ENCODE assay signal across 1 cellular context in the genomic region with DNA sequence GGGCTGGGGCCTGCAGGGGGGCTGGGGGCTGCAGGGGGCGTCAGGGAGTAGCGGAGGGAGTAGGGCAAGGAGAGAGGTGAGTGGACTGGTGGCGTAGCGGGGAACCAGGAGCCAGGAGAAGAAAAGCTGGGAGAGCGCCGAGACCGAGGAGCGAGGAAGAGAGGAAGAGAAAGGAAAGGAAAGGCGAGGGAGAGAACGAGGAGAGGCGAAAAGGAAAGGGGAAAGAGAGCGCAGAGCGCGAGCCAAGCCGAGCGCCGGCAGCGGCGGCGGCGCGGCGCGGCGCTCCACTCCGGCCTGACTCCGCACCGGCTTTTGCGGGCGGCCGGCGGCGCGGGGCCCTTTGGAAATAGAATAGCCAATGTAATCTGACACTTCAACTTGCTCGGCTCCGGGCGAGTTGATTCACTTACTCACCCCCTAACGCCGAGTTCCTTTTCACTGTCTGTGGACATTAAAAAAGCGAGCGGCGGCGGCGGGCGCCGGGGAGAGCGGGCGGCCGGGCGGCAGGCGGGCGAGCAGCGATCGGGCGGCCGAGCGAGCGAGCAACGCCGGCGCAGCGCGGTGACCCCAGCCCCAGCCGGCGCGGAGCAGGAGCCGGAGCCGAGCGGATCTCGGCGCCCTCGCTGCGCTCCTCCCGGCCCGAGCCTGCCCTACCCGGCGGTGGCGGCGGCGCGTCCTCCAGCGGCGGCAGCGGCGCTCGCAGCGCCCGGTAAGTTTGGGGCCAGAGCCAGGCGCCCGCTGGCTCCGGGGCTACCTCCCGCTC.
A peak's percentile ranks its signal among the peaks of the same experiment; 100 is the strongest.
TF ChIP-seq lines count a peak whose summit lies in the region.

A gene with protein sequence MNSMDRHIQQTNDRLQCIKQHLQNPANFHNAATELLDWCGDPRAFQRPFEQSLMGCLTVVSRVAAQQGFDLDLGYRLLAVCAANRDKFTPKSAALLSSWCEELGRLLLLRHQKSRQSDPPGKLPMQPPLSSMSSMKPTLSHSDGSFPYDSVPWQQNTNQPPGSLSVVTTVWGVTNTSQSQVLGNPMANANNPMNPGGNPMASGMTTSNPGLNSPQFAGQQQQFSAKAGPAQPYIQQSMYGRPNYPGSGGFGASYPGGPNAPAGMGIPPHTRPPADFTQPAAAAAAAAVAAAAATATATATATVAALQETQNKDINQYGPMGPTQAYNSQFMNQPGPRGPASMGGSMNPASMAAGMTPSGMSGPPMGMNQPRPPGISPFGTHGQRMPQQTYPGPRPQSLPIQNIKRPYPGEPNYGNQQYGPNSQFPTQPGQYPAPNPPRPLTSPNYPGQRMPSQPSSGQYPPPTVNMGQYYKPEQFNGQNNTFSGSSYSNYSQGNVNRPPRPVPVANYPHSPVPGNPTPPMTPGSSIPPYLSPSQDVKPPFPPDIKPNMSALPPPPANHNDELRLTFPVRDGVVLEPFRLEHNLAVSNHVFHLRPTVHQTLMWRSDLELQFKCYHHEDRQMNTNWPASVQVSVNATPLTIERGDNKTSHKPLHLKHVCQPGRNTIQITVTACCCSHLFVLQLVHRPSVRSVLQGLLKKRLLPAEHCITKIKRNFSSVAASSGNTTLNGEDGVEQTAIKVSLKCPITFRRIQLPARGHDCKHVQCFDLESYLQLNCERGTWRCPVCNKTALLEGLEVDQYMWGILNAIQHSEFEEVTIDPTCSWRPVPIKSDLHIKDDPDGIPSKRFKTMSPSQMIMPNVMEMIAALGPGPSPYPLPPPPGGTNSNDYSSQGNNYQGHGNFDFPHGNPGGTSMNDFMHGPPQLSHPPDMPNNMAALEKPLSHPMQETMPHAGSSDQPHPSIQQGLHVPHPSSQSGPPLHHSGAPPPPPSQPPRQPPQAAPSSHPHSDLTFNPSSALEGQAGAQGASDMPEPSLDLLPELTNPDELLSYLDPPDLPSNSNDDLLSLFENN (plus strand): TSS at position 405 of the 763 bp plus-strand sequence. CDS start 132,667 bp downstream, outside the sequence.

TF ChIP-seq in K562, 482 proteins besides CTCF, POLR2A, EP300 and RAD21 (continued from another document):
- TF ChIP-seq, protein P1, sequence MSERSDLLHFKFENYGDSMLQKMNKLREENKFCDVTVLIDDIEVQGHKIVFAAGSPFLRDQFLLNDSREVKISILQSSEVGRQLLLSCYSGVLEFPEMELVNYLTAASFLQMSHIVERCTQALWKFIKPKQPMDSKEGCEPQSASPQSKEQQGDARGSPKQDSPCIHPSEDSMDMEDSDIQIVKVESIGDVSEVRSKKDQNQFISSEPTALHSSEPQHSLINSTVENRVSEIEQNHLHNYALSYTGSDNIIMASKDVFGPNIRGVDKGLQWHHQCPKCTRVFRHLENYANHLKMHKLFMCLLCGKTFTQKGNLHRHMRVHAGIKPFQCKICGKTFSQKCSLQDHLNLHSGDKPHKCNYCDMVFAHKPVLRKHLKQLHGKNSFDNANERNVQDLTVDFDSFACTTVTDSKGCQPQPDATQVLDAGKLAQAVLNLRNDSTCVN (CRISPR knock-in tag; IDR thresholded peaks at IDR 0.05), result no peak
- TF ChIP-seq FOSL1 (tag; conservative IDR thresholded peaks at IDR 0.05) (peak; percentile 85), ZNF282 (CRISPR knock-in tag; IDR thresholded peaks at IDR 0.05) (no peak), RBM25 (IDR thresholded peaks at IDR 0.05; ENCODE audit: low read depth, low read length, severe bottlenecking) (peak; percentile 47), ZNF589 (CRISPR knock-in tag; IDR thresholded peaks at IDR 0.05; ENCODE audit: low read depth) (0 out of 2 replicates have a peak, but pooled peaks have one; percentile 21), COPS2 (conservative IDR thresholded peaks at IDR 0.05) (no peak), FOXP1 (CRISPR knock-in tag; IDR thresholded peaks at IDR 0.05) (no peak), TAF1 (IDR thresholded peaks at IDR 0.05; ENCODE audit: control insufficient read depth, extremely low read depth, insufficient read depth, low read length, severe bottlenecking) (peak; percentile 93), POLR2AphosphoS5 (IDR thresholded peaks at IDR 0.05; ENCODE audit: control insufficient read depth, insufficient read depth, low read depth, low read length) (peak; percentile 83), ZNF197 (CRISPR knock-in tag; IDR thresholded peaks at IDR 0.05; ENCODE audit: low read depth) (0 out of 2 replicates have a peak, but pooled peaks have one; percentile 54), EGR1 (conservative IDR thresholded peaks at IDR 0.05) (peak; percentile 52), HMGN3 (IDR thresholded peaks at IDR 0.05; ENCODE audit: borderline replicate concordance, extremely low read depth, insufficient read length, low read depth, low read length) (peak; percentile 96), U2AF1 (optimal IDR thresholded peaks at IDR 0.05; ENCODE audit: low read depth, low read length) (peak; percentile 77), SAFB (IDR thresholded peaks at IDR 0.05; ENCODE audit: borderline replicate concordance, low read depth, low read length) (peak; percentile 50; the same call in 1 of the 2 replicates), CCAR2 (IDR thresholded peaks at IDR 0.05; ENCODE audit: low read depth, low read length) (no peak), ARID2 (IDR thresholded peaks at IDR 0.05) (peak; percentile 50; the same call in 1 of the 2 replicates)
- TF ChIP-seq, protein P2, sequence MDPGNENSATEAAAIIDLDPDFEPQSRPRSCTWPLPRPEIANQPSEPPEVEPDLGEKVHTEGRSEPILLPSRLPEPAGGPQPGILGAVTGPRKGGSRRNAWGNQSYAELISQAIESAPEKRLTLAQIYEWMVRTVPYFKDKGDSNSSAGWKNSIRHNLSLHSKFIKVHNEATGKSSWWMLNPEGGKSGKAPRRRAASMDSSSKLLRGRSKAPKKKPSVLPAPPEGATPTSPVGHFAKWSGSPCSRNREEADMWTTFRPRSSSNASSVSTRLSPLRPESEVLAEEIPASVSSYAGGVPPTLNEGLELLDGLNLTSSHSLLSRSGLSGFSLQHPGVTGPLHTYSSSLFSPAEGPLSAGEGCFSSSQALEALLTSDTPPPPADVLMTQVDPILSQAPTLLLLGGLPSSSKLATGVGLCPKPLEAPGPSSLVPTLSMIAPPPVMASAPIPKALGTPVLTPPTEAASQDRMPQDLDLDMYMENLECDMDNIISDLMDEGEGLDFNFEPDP (CRISPR knock-in tag; IDR thresholded peaks at IDR 0.05), result no peak
- TF ChIP-seq, protein P3, sequence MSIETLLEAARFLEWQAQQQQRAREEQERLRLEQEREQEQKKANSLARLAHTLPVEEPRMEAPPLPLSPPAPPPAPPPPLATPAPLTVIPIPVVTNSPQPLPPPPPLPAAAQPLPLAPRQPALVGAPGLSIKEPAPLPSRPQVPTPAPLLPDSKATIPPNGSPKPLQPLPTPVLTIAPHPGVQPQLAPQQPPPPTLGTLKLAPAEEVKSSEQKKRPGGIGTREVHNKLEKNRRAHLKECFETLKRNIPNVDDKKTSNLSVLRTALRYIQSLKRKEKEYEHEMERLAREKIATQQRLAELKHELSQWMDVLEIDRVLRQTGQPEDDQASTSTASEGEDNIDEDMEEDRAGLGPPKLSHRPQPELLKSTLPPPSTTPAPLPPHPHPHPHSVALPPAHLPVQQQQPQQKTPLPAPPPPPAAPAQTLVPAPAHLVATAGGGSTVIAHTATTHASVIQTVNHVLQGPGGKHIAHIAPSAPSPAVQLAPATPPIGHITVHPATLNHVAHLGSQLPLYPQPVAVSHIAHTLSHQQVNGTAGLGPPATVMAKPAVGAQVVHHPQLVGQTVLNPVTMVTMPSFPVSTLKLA (conservative IDR thresholded peaks at IDR 0.05), result 0 out of 4 replicates have a peak, but pooled peaks of 1 of the 2 experiments have one; percentile 30
- TF ChIP-seq, protein P4, sequence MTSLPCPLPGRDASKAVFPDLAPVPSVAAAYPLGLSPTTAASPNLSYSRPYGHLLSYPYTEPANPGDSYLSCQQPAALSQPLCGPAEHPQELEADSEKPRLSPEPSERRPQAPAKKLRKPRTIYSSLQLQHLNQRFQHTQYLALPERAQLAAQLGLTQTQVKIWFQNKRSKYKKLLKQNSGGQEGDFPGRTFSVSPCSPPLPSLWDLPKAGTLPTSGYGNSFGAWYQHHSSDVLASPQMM (CRISPR knock-in tag; IDR thresholded peaks at IDR 0.05), result no peak
- TF ChIP-seq, protein P5, sequence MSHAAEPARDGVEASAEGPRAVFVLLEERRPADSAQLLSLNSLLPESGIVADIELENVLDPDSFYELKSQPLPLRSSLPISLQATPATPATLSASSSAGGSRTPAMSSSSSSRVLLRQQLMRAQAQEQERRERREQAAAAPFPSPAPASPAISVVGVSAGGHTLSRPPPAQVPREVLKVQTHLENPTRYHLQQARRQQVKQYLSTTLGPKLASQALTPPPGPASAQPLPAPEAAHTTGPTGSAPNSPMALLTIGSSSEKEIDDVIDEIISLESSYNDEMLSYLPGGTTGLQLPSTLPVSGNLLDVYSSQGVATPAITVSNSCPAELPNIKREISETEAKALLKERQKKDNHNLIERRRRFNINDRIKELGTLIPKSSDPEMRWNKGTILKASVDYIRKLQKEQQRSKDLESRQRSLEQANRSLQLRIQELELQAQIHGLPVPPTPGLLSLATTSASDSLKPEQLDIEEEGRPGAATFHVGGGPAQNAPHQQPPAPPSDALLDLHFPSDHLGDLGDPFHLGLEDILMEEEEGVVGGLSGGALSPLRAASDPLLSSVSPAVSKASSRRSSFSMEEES (CRISPR knock-in tag; IDR thresholded peaks at IDR 0.05), result no peak
- TF ChIP-seq, protein P6, sequence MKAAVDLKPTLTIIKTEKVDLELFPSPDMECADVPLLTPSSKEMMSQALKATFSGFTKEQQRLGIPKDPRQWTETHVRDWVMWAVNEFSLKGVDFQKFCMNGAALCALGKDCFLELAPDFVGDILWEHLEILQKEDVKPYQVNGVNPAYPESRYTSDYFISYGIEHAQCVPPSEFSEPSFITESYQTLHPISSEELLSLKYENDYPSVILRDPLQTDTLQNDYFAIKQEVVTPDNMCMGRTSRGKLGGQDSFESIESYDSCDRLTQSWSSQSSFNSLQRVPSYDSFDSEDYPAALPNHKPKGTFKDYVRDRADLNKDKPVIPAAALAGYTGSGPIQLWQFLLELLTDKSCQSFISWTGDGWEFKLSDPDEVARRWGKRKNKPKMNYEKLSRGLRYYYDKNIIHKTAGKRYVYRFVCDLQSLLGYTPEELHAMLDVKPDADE (conservative IDR thresholded peaks at IDR 0.05; ENCODE audit: control insufficient read depth, low read depth, low read length), result peak; percentile 73; the same call in 1 of the 2 replicates
